ENCODE assay signal across 27 cellular contexts in the genomic region with DNA sequence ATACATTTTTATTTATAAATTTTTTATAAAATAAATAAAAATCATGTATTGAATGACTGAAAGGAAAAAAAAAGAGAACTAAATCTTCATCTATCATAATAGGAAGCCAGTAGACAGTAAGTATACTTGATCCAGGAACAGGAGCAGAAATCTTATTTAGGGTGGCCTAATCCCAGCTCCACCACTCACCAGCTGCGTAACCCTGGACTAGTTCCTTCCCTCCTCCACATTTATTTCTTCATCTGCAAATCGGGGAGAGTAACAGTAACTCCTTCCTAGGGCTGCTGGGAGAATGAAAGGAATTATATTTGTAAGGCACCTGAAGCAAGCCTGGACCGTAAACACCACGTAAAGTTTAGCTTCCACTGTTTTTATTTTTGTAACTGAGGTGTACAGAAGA. TPM values are rescaled to one million over a fixed set of nuclear protein-coding genes. Genes with fewer than 3 reads are reported as not detected.
"Had no signal": no experiment of that assay in that cellular context is flagged by ENCODE, and none has a peak within 500 bp of the region (broad histone marks: within the 10 kb centered on the region; RNA-seq: fewer than 3 reads in every experiment).

No MANE protein-coding gene starts in this region.

- H3K9me3 ChIP-seq: left ventricle myocardium inferior, mucosa of descending colon, ovary, right atrium auricular region, right lobe of liver, testis, thyroid gland, transverse colon, upper lobe of left lung, vagina had no signal

- H3K27me3 ChIP-seq: ovary, right atrium auricular region, right lobe of liver, testis, thyroid gland, transverse colon, upper lobe of left lung, vagina had no signal

- H3K4me3 ChIP-seq: left ventricle myocardium inferior, lung, mucosa of descending colon, ovary, right atrium auricular region, right lobe of liver, smooth muscle cell, testis, thyroid gland, transverse colon, upper lobe of left lung, vagina had no signal

- H3K36me3 ChIP-seq: left ventricle myocardium inferior, ovary, right atrium auricular region, right lobe of liver, thyroid gland, transverse colon, upper lobe of left lung, vagina had no signal

- H3K4me1 ChIP-seq: left ventricle myocardium inferior, right atrium auricular region, right lobe of liver, testis, thyroid gland, transverse colon, upper lobe of left lung, vagina had no signal

- ATAC-seq: mucosa of descending colon; naive thymus-derived CD4-positive, alpha-beta T cell; natural killer cell treated with Interleukin-12 subunit alpha and Interleukin-12 subunit beta and Interleukin-15 and Interleukin-18, amount 100 ng/mL, for 72 hours; right lobe of liver; stimulated activated memory B cell treated with anti-CD40 and anti-IgM and Interleukin-4, amounts not matched to agents 10 μg/mL and 1 μg/mL and 100 μg/mL, for 72 hours; stimulated activated naive CD8-positive, alpha-beta T cell treated with anti-CD3 and anti-CD28 coated beads, Interleukin-15, amount 100 ng/mL, for 72 hours had no signal

- DNase-seq: islet precursor cell; left ventricle myocardium inferior; mesendoderm; midbrain; mucosa of descending colon; naive thymus-derived CD4-positive, alpha-beta T cell; ovary; right lobe of liver; stimulated activated CD4-positive, alpha-beta T cell treated with anti-CD3 and anti-CD28 coated beads, Interleukin-1b, Interleukin-23, amount 100 ng/mL, for 48 hours; stimulated activated CD4-positive, alpha-beta T cell treated with anti-CD3 and anti-CD28 coated beads, Interleukin-2, amount 100 ng/mL, for 48 hours; stimulated activated CD4-positive, alpha-beta T cell treated with anti-CD3 and anti-CD28 coated beads, Interleukin-4, amount 100 ng/mL, for 4 hours; stimulated activated CD8-positive, alpha-beta memory T cell treated with anti-CD3 and anti-CD28 coated beads, Interleukin-4, amount 100 ng/mL, for 48 hours; stimulated activated naive CD4-positive, alpha-beta T cell treated with Interleukin-2 at 50 U/mL for 16 hours; stimulated activated naive CD8-positive, alpha-beta T cell treated with anti-CD3 and anti-CD28 coated beads, Interleukin-15, amount 100 ng/mL, for 72 hours; testis; thyroid gland; transverse colon; upper lobe of left lung had no signal

RNA-seq across cellular contexts. Expression of a gene that starts 17.9 kb away (rescaled TPM):
- total RNA-seq: naive thymus-derived CD4-positive, alpha-beta T cell; natural killer cell treated with Interleukin-12 subunit alpha and Interleukin-12 subunit beta and Interleukin-15 and Interleukin-18, amount 100 ng/mL, for 72 hours; progenitor cell of endocrine pancreas; pulmonary artery endothelial cell; right lobe of liver; skeletal muscle tissue had no signal
